8 cellular contexts compared by ENCODE assay signal in genomic region chr6:31660998-31661866, GRCh38. TPM values are rescaled to one million over a fixed set of nuclear protein-coding genes. Genes with fewer than 3 reads are reported as not detected.
A peak's percentile ranks its signal among the peaks of the same experiment; 100 is the strongest.
DNase-seq lines count a peak whose midpoint lies in the region; ATAC-seq and TF ChIP-seq lines count a peak whose summit lies in the region.

No MANE protein-coding gene starts in this region.

- no peak overlapping the region for H3K18ac ChIP-seq in trophoblast cell (ENCODE audit: low read length)

- H3K4me1 ChIP-seq in DOHH2 (ENCODE audit: control insufficient read depth, low read length), result peaks cover 57% of the 10 kb centered on the region
- peaks cover 52% of the 10 kb centered on the region for H3K4me1 ChIP-seq in PC-3 (ENCODE audit: insufficient read depth, low read length)
- H3K4me1 ChIP-seq in trophoblast cell (ENCODE audit: control insufficient read depth in 1 of 2, insufficient read depth in 2 of 2, low read length in 2 of 2), result peaks cover 18 to 26% of the 10 kb centered on the region in 2 experiments

- peak overlapping the region; percentile 23 for H4K12ac ChIP-seq in trophoblast cell (ENCODE audit: low read depth, low read length)

- no peak overlapping the region for H2BK12ac ChIP-seq in trophoblast cell (ENCODE audit: low read length)

- peak overlapping the region; percentile 78 for H2AFZ ChIP-seq in PC-3 (ENCODE audit: low read length)
- H2AFZ ChIP-seq in trophoblast cell (ENCODE audit: insufficient read depth, low read length, poor library complexity), result peak overlapping the region; percentile 37

- H2AK5ac ChIP-seq in trophoblast cell (ENCODE audit: low read length), result peak overlapping the region; percentile 35

- H4K91ac ChIP-seq in trophoblast cell (ENCODE audit: low read depth, low read length), result peak overlapping the region; percentile 32

- H3K4me2 ChIP-seq in DOHH2 (ENCODE audit: low read length), result peak overlapping the region; percentile 92
- H3K4me2 ChIP-seq in PC-3 (ENCODE audit: low read length), result peak overlapping the region; percentile 99
- H3K4me2 ChIP-seq in trophoblast cell (ENCODE audit: low read length), result peak overlapping the region; percentile 84

- H3K79me2 ChIP-seq in DOHH2 (ENCODE audit: control insufficient read depth, low read length) (peaks cover 68% of the 10 kb centered on the region), PC-3 (ENCODE audit: low read length) (peaks cover 55% of the 10 kb centered on the region), trophoblast cell (ENCODE audit: control insufficient read depth, insufficient read depth, low read length, poor library complexity) (peaks cover 28% of the 10 kb centered on the region)

- POLR2A ChIA-PET in PC-3 (lab: Charles Lee; ENCODE audit: unreplicated experiment), result interaction anchor here (0.7 kb wide), 1 partner anchor 157 kb away, joined by 7 read pairs; no protein-coding TSS in a partner anchor

- H3K9me3 ChIP-seq in DOHH2 (ENCODE audit: control insufficient read depth, insufficient read depth, low read length) (no peaks in the 10 kb centered on the region), PC-3 (ENCODE audit: low read length) (no peaks in the 10 kb centered on the region), trophoblast cell (ENCODE audit: insufficient read depth, low read depth, low read length) (no peaks in the 10 kb centered on the region)

- no CpG with 5 or more reads among the region's 15 CpGs for WGBS in trophoblast cell (ENCODE audit: extremely low coverage, insufficient coverage, insufficient read length)

- H3K4me3 ChIP-seq in DOHH2 (ENCODE audit: low read length), result peak overlapping the region; percentile 95
- H3K4me3 ChIP-seq in PC-3 (ENCODE audit: low read length), result peak overlapping the region; percentile 92
- no peak overlapping the region for H3K4me3 ChIP-seq in trophoblast cell (ENCODE audit: low read depth, low read length)

- H2BK5ac ChIP-seq in trophoblast cell (ENCODE audit: low read depth, low read length, poor library complexity), result peak overlapping the region; percentile 36

- BruUV-seq in PC-3 (replicated peaks; lab: Mats Ljungman, UMichigan), result TSS peak; percentile 13

- H3F3A ChIP-seq in DOHH2 (ENCODE audit: control insufficient read depth, insufficient read depth), result peaks cover 15% of the 10 kb centered on the region
- H3F3A ChIP-seq in PC-3 (ENCODE audit: low read length, unreplicated experiment), result no peaks in the 10 kb centered on the region

- no peak overlapping the region for H3K4ac ChIP-seq in trophoblast cell (ENCODE audit: low read depth, low read length)

- H3K36me3 ChIP-seq in DOHH2 (ENCODE audit: control insufficient read depth, low read length) (peaks cover 60% of the 10 kb centered on the region), PC-3 (ENCODE audit: low read depth, low read length) (peaks cover 5% of the 10 kb centered on the region), trophoblast cell (ENCODE audit: control insufficient read depth in 1 of 2, insufficient read depth in 2 of 2, low read length in 2 of 2) (peaks cover 18 to 25% of the 10 kb centered on the region in 2 experiments)

- H3K27me3 ChIP-seq in DOHH2 (ENCODE audit: control insufficient read depth, low read length) (no peaks in the 10 kb centered on the region), PC-3 (ENCODE audit: low read length) (no peaks in the 10 kb centered on the region), trophoblast cell (ENCODE audit: insufficient read depth, low read length) (no peaks in the 10 kb centered on the region)

- no peaks in the 10 kb centered on the region for H3K9me2 ChIP-seq in DOHH2 (replicated peaks; ENCODE audit: control insufficient read depth, low read length)
- H3K9me2 ChIP-seq in PC-3 (replicated peaks; ENCODE audit: low read length), result no peaks in the 10 kb centered on the region

- H3K14ac ChIP-seq in trophoblast cell (ENCODE audit: low read length), result no peak overlapping the region

- no peak for DNase-seq in PC-3
- peak; percentile 59 to 67 for DNase-seq in erythroblast (lab: John Stamatoyannopoulos, UW)
- peak in 1 of 2 donors; percentile 47 for DNase-seq in trophoblast cell
- no peak for DNase-seq in EL
- no peak for DNase-seq in stimulated activated CD4-positive, alpha-beta T cell treated with anti-CD3 and anti-CD28 coated beads, Interleukin-12 subunit alpha, Interleukin-12 subunit beta, amount 100 ng/mL, for 4 hours
- DNase-seq in NCI-H524 treated with DMSO at 0.1 percent for 48 hours (lab: John Stamatoyannopoulos, UW), result no peak

- intact Hi-C loops in PC-3 (cut with micrococcal nuclease), result no loop called here

- H4K20me1 ChIP-seq in DOHH2 (ENCODE audit: control insufficient read depth, insufficient read depth, low read depth, low read length) (no peaks in the 10 kb centered on the region), PC-3 (ENCODE audit: low read length) (peaks cover 4% of the 10 kb centered on the region; the same call in 1 of the 2 replicates)

- CTCF ChIA-PET in PC-3 (lab: Charles Lee), result interaction anchor here (0.6 kb wide), 1 partner anchor 1177 kb away, joined by 3 read pairs; the partner anchor contains the start of gene TAP2

- no peak for ATAC-seq in PC-3
- no peak for ATAC-seq in HG03378 (IDR thresholded peaks at IDR 0.05; ENCODE audit: unreplicated experiment)

- H3K79me1 ChIP-seq in trophoblast cell (ENCODE audit: low read length), result peaks cover 23% of the 10 kb centered on the region

- H4K8ac ChIP-seq in trophoblast cell (ENCODE audit: low read depth, low read length), result peak overlapping the region; percentile 63

- H3K27ac ChIP-seq in DOHH2 (ENCODE audit: low read depth, low read length), result peak overlapping the region; percentile 57
- no peak overlapping the region for H3K27ac ChIP-seq in PC-3 (ENCODE audit: low read length)
- peak overlapping the region; percentile 20 for H3K27ac ChIP-seq in trophoblast cell (ENCODE audit: low read depth, low read length)

- H2BK120ac ChIP-seq in trophoblast cell (ENCODE audit: insufficient read depth, low read length, poor library complexity), result peak overlapping the region; percentile 48

- TF ChIP-seq POLR2A in erythroblast (IDR thresholded peaks at IDR 0.05; ENCODE audit: low read length), result no peak

- no peak overlapping the region for H3K23ac ChIP-seq in trophoblast cell (ENCODE audit: low read length)

- peak overlapping the region; percentile 85 for H3K9ac ChIP-seq in PC-3 (ENCODE audit: low read length)
- peak overlapping the region; percentile 78 for H3K9ac ChIP-seq in trophoblast cell (ENCODE audit: low read length)

- TF ChIP-seq CTCF in DOHH2 (IDR thresholded peaks at IDR 0.05; ENCODE audit: low read depth, low read length, poor library complexity, severe bottlenecking), result no peak
- TF ChIP-seq CTCF in PC-3 (conservative IDR thresholded peaks at IDR 0.05; ENCODE audit: low read depth, low read length), result no peak

RNA-seq across cellular contexts. Expression of gene C6orf47, which starts 0.7 kb away (rescaled TPM):
- 26.3 and 33.2 TPM in 2 replicates for total RNA-seq in PC-3 (2014; rRNA removed)
- polyA plus RNA-seq in trophoblast cell (2013), result 11.8 and 12.0 TPM in 2 replicates

RNA-seq across cellular contexts. Expression of gene GPANK1, which starts 3.6 kb away (rescaled TPM):
- 11.8 and 14.9 TPM in 2 replicates for total RNA-seq in PC-3 (2014; rRNA removed)
- polyA plus RNA-seq in trophoblast cell (2013), result 32.0 and 34.1 TPM in 2 replicates

RNA-seq across cellular contexts. Expression of gene CSNK2B, which starts 4.6 kb away (rescaled TPM):
- 227 and 267 TPM in 2 replicates for total RNA-seq in PC-3 (2014; rRNA removed)
- 297 and 298 TPM in 2 replicates for polyA plus RNA-seq in trophoblast cell (2013)

RNA-seq across cellular contexts. Expression of gene APOM, which starts 5.5 kb away (rescaled TPM):
- 1.6 and 2.2 TPM in 2 replicates for total RNA-seq in PC-3 (2014; rRNA removed)
- polyA plus RNA-seq in trophoblast cell (2013), result 1.6 and 1.7 TPM in 2 replicates

RNA-seq across cellular contexts. Expression of gene LY6G5B, which starts 8.5 kb away (rescaled TPM):
- total RNA-seq in PC-3 (2014; rRNA removed), result 5.0 and 5.3 TPM in 2 replicates
- polyA plus RNA-seq in trophoblast cell (2013), result 6.7 and 7.3 TPM in 2 replicates

Comparison
In these comparisons a context has a peak if more than half of its experiments do, and no peak if none do; other contexts are left out.
1. DNase-seq: peak in erythroblast (2 of 2); none in PC-3 (single experiment), EL (single experiment), stimulated activated CD4-positive, alpha-beta T cell treated with anti-CD3 and anti-CD28 coated beads, Interleukin-12 subunit alpha, Interleukin-12 subunit beta, amount 100 ng/mL, for 4 hours (single experiment) and NCI-H524 treated with DMSO at 0.1 percent for 48 hours (single experiment).
2. Peak in every context shown above with its lines, with median percentiles within 50 percentile points of each other: H3K4me2 ChIP-seq.